6 cellular contexts compared by ENCODE assay signal in genomic region chr1:1374068-1374860, GRCh38.
DNase-seq lines count a peak whose midpoint lies in the region; ATAC-seq and TF ChIP-seq lines count a peak whose summit lies in the region.

No MANE protein-coding gene starts in this region.

- peaks cover 25% of the 10 kb centered on the region for H3K79me2 ChIP-seq in ACC112 (ENCODE audit: control insufficient read depth, insufficient read depth, low read length, unreplicated experiment)

- H3K27ac ChIP-seq in ACC112 (ENCODE audit: low read depth, low read length) (peak overlapping the region; percentile 87), neutrophil (peak overlapping the region; percentile 89)

- peak; percentile 2 for ATAC-seq in HG02885 (IDR thresholded peaks at IDR 0.05; ENCODE audit: poor library complexity, unreplicated experiment)
- no peak for ATAC-seq in HG02970 (IDR thresholded peaks at IDR 0.05; ENCODE audit: low FRiP score, unreplicated experiment)

- H3K36me3 ChIP-seq in ACC112 (ENCODE audit: insufficient read depth, low read length) (no peaks in the 10 kb centered on the region; the same call in 1 of the 2 replicates), neutrophil (peaks cover 20% of the 10 kb centered on the region)

- DNase-seq in cardiac fibroblast (ENCODE audit: low read depth in 2 of 2) (no peak), NCI-H510A treated with DMSO at 0.1 percent for 48 hours (lab: John Stamatoyannopoulos, UW) (no peak)

- peak overlapping the region; percentile 75 for H2AFZ ChIP-seq in ACC112 (ENCODE audit: low read length, unreplicated experiment)

- H3K4me3 ChIP-seq in ACC112 (ENCODE audit: low read depth, low read length) (peak overlapping the region; percentile 97), cardiac fibroblast (replicated peaks in 1 of 2; ENCODE audit: low read depth in 2 of 2, low read length in 2 of 2) (peak overlapping the region; percentile 90 to 95), neutrophil (ENCODE audit: low read depth in 1 of 2, low read length in 1 of 2) (peak overlapping the region; percentile 92 to 93)

- TF ChIP-seq CTCF in cardiac fibroblast (IDR thresholded peaks at IDR 0.05; ENCODE audit: low read depth, low read length), result no peak
- no peak for TF ChIP-seq CTCF in neutrophil (IDR thresholded peaks at IDR 0.05)

- H3K4me1 ChIP-seq in ACC112 (ENCODE audit: control insufficient read depth, insufficient read depth, low read length, unreplicated experiment) (peaks cover 25% of the 10 kb centered on the region), neutrophil (ENCODE audit: control insufficient read depth in 1 of 2, insufficient read depth in 1 of 2, low read depth in 1 of 2, low read length in 1 of 2) (peaks cover 20 to 28% of the 10 kb centered on the region in 2 experiments)

- H3K27me3 ChIP-seq in ACC112 (ENCODE audit: insufficient read depth, low read length) (no peaks in the 10 kb centered on the region), neutrophil (peaks cover 6% of the 10 kb centered on the region)

- no peaks in the 10 kb centered on the region for H3K9me3 ChIP-seq in neutrophil
